In the genomic region with DNA sequence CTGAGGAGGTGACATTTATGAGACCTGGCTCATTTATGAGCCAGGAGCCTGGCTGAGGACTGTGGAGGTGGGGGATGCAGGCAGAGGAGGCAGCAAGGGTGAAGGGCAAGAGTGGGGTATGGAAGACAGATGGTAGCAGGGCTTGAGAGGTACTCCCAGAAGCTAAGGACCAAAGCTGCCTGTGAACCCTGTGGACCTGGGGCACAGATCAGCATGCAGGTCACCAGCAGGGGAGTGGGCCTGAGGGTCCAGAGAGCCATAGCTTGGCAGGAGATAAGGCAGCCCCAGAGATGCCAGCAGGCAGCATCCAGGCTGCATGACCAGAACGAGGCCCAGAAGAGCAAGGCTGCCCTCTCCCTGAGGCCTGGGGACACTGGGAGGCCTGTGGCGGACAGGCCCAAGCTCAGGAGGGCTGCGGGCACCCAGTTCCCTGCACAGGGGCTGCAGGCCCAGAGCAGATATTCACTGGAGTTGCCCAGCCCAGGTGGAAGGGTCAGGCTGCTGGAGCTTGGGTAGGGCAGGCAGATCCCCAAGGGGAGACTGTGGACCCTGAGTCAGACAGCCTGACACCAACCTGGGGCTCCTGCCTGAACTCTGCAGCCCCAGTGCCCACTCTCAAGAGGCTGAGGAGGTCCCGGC, we compare ENCODE assay signal across 16 cellular contexts. TPM values are rescaled to one million over a fixed set of nuclear protein-coding genes. Genes with fewer than 3 reads are reported as not detected.
DNase-seq lines count a peak whose midpoint lies in the region; ATAC-seq and TF ChIP-seq lines count a peak whose summit lies in the region.
"Had no signal": no experiment of that assay in that cellular context is flagged by ENCODE, and none has a peak within 500 bp of the region (broad histone marks: within the 10 kb centered on the region; RNA-seq: fewer than 3 reads in every experiment).

No MANE protein-coding gene starts in this region.

- DNase-seq in activated CD4-positive, alpha-beta memory T cell treated with anti-CD3 and anti-CD28 coated beads, Interleukin-2, amount 10 ng/mL, durations not matched to agents 7 days and 5 days: no peak
- DNase-seq in activated CD4-positive, alpha-beta memory T cell treated with anti-CD3 and anti-CD28 coated beads for 36 hours: no peak
- DNase-seq in OCI-LY7 (ENCODE audit: low spot score) (no peak), epithelial cell of prostate (ENCODE audit: low read depth, low spot score) (no peak), OCI-M2 (lab: John Stamatoyannopoulos, UW; ENCODE audit: unreplicated experiment) (no peak), hepatocyte (ENCODE audit: low spot score) (no peak)
- no peak for DNase-seq in stimulated activated effector memory CD8-positive, alpha-beta T cell treated with anti-CD3 and anti-CD28 coated beads, Interleukin-12 subunit alpha, Interleukin-12 subunit beta, amount 100 ng/mL, for 72 hours (ENCODE audit: low spot score in 2 of 2)
- DNase-seq: DMS 273 treated with DMSO at 0.1 percent for 48 hours, NCI-H2081 treated with DMSO at 0.1 percent for 48 hours, NCI-H82 had no signal

- BruUV-seq in OCI-LY7 (replicated peaks; lab: Mats Ljungman, UMichigan): no TSS peak

- no peaks in the 10 kb centered on the region for H3K36me3 ChIP-seq in OCI-LY7 (ENCODE audit: insufficient read depth, low read length)
- H3K36me3 ChIP-seq in hepatocyte (replicated peaks; ENCODE audit: insufficient read depth, low read depth): no peaks in the 10 kb centered on the region

- TF ChIP-seq CTCF in OCI-LY7 (conservative IDR thresholded peaks at IDR 0.05; ENCODE audit: low read length): no peak
- TF ChIP-seq CTCF in hepatocyte (IDR thresholded peaks at IDR 0.05; ENCODE audit: poor library complexity): no peak

- ATAC-seq in stimulated activated effector memory CD8-positive, alpha-beta T cell treated with anti-CD3 and anti-CD28 coated beads, Interleukin-12 subunit alpha, Interleukin-12 subunit beta, amount 100 ng/mL, for 72 hours: peak; percentile 36
- ATAC-seq in GM19351 (IDR thresholded peaks at IDR 0.05; ENCODE audit: unreplicated experiment): no peak

- no peaks in the 10 kb centered on the region for H3K27me3 Mint-ChIP-seq in activated CD4-positive, alpha-beta memory T cell treated with anti-CD3 and anti-CD28 coated beads, Interleukin-2, amount 10 ng/mL, durations not matched to agents 7 days and 5 days
- no peaks in the 10 kb centered on the region for H3K27me3 Mint-ChIP-seq in activated CD4-positive, alpha-beta memory T cell treated with anti-CD3 and anti-CD28 coated beads for 36 hours
- H3K27me3 Mint-ChIP-seq: dendritic cell treated with granulocyte-macrophage colony-stimulating factor and Interleukin-4, amounts not matched to agents 40 ng/mL and 50 ng/mL, for 4 days had no signal

- H3K4me3 ChIP-seq in OCI-LY7 (ENCODE audit: low read depth, low read length, poor library complexity, severe bottlenecking): no peak overlapping the region
- H3K4me3 ChIP-seq in hepatocyte: no peak overlapping the region

- H3K27ac ChIP-seq in OCI-LY7 (ENCODE audit: low read depth, low read length, poor library complexity, severe bottlenecking): peak overlapping the region; percentile 39
- peak overlapping the region; percentile 91 for H3K27ac ChIP-seq in epithelial cell of prostate
- no peak overlapping the region for H3K27ac ChIP-seq in hepatocyte

- H3K4me1 Mint-ChIP-seq in activated CD4-positive, alpha-beta memory T cell treated with anti-CD3 and anti-CD28 coated beads, Interleukin-2, amount 10 ng/mL, durations not matched to agents 7 days and 5 days: no peaks in the 10 kb centered on the region
- H3K4me1 Mint-ChIP-seq in activated CD4-positive, alpha-beta memory T cell treated with anti-CD3 and anti-CD28 coated beads for 36 hours (ENCODE audit: low read depth): peaks cover 8% of the 10 kb centered on the region
- H3K4me1 Mint-ChIP-seq in stimulated activated effector memory CD8-positive, alpha-beta T cell treated with anti-CD3 and anti-CD28 coated beads, Interleukin-12 subunit alpha, Interleukin-12 subunit beta, amount 100 ng/mL, for 72 hours: no peaks in the 10 kb centered on the region

- no peaks in the 10 kb centered on the region for H3K79me2 ChIP-seq in OCI-LY7 (ENCODE audit: insufficient read depth, low read depth, low read length)
- no peaks in the 10 kb centered on the region for H3K79me2 ChIP-seq in hepatocyte

- H3K9me2 ChIP-seq in OCI-LY7 (ENCODE audit: insufficient read depth, low read length): no peaks in the 10 kb centered on the region
- H3K9me2 ChIP-seq in hepatocyte (replicated peaks; ENCODE audit: insufficient read depth): no peaks in the 10 kb centered on the region

- H3K4me3 Mint-ChIP-seq in activated CD4-positive, alpha-beta memory T cell treated with anti-CD3 and anti-CD28 coated beads, Interleukin-2, amount 10 ng/mL, durations not matched to agents 7 days and 5 days: no peak overlapping the region
- H3K4me3 Mint-ChIP-seq in activated CD4-positive, alpha-beta memory T cell treated with anti-CD3 and anti-CD28 coated beads for 36 hours: no peak overlapping the region
- no peak overlapping the region for H3K4me3 Mint-ChIP-seq in stimulated activated effector memory CD8-positive, alpha-beta T cell treated with anti-CD3 and anti-CD28 coated beads, Interleukin-12 subunit alpha, Interleukin-12 subunit beta, amount 100 ng/mL, for 72 hours
- H3K4me3 Mint-ChIP-seq: dendritic cell treated with granulocyte-macrophage colony-stimulating factor and Interleukin-4, amounts not matched to agents 40 ng/mL and 50 ng/mL, for 4 days had no signal

- H3K4me1 ChIP-seq in OCI-LY7 (ENCODE audit: insufficient read depth, low read length, poor library complexity, severe bottlenecking) (peaks cover 38% of the 10 kb centered on the region), hepatocyte (ENCODE audit: insufficient read depth) (no peaks in the 10 kb centered on the region)

- no peaks in the 10 kb centered on the region for H3K36me3 Mint-ChIP-seq in activated CD4-positive, alpha-beta memory T cell treated with anti-CD3 and anti-CD28 coated beads, Interleukin-2, amount 10 ng/mL, durations not matched to agents 7 days and 5 days (ENCODE audit: low read depth)
- H3K36me3 Mint-ChIP-seq in activated CD4-positive, alpha-beta memory T cell treated with anti-CD3 and anti-CD28 coated beads for 36 hours: no peaks in the 10 kb centered on the region
- peaks cover 5% of the 10 kb centered on the region for H3K36me3 Mint-ChIP-seq in stimulated activated effector memory CD8-positive, alpha-beta T cell treated with anti-CD3 and anti-CD28 coated beads, Interleukin-12 subunit alpha, Interleukin-12 subunit beta, amount 100 ng/mL, for 72 hours

- POLR2A ChIA-PET in activated CD4-positive, alpha-beta memory T cell treated with anti-CD3 and anti-CD28 coated beads, Interleukin-2, amount 10 ng/mL, durations not matched to agents 7 days and 5 days (lab: Charles Lee): interaction anchor here (1.0 to 1.6 kb wide), 3 partner anchors 20 to 38 kb away, joined by 3 to 12 read pairs (median 4); a partner anchor contains a TSS
- POLR2A ChIA-PET in activated CD4-positive, alpha-beta memory T cell treated with anti-CD3 and anti-CD28 coated beads for 36 hours (lab: Charles Lee): no interaction called here
- POLR2A ChIA-PET in OCI-LY7 (lab: Charles Lee): no interaction called here

- H4K20me1 ChIP-seq in OCI-LY7 (ENCODE audit: insufficient read depth, low read length) (no peaks in the 10 kb centered on the region), hepatocyte (ENCODE audit: insufficient read depth, poor library complexity, severe bottlenecking) (no peaks in the 10 kb centered on the region)

- WGBS in hepatocyte (ENCODE audit: low lambda C conversion rate, missing lambda C conversion rate): 97% methylated on average over 4 of the region's 4 CpGs

- H3K9me3 ChIP-seq in OCI-LY7 (ENCODE audit: low read length): no peaks in the 10 kb centered on the region
- H3K9me3 ChIP-seq in hepatocyte (ENCODE audit: low read depth): no peaks in the 10 kb centered on the region

- peak overlapping the region; percentile 66 for H3K27ac Mint-ChIP-seq in activated CD4-positive, alpha-beta memory T cell treated with anti-CD3 and anti-CD28 coated beads, Interleukin-2, amount 10 ng/mL, durations not matched to agents 7 days and 5 days
- H3K27ac Mint-ChIP-seq in activated CD4-positive, alpha-beta memory T cell treated with anti-CD3 and anti-CD28 coated beads for 36 hours: no peak overlapping the region
- H3K27ac Mint-ChIP-seq in stimulated activated effector memory CD8-positive, alpha-beta T cell treated with anti-CD3 and anti-CD28 coated beads, Interleukin-12 subunit alpha, Interleukin-12 subunit beta, amount 100 ng/mL, for 72 hours: no peak overlapping the region
- H3K27ac Mint-ChIP-seq: dendritic cell treated with granulocyte-macrophage colony-stimulating factor and Interleukin-4, amounts not matched to agents 40 ng/mL and 50 ng/mL, for 4 days had no signal

- no peaks in the 10 kb centered on the region for H3K27me3 ChIP-seq in hepatocyte

- intact Hi-C loops in activated CD4-positive, alpha-beta memory T cell treated with anti-CD3 and anti-CD28 coated beads for 36 hours (cut with micrococcal nuclease): loop anchor here (2.0 kb wide), 1 partner anchor 38 kb away; a partner anchor contains a TSS
- intact Hi-C loops in OCI-LY7 (cut with micrococcal nuclease; ENCODE audit: unreplicated experiment): no loop called here

- CTCF ChIA-PET in activated CD4-positive, alpha-beta memory T cell treated with anti-CD3 and anti-CD28 coated beads, Interleukin-2, amount 10 ng/mL, durations not matched to agents 7 days and 5 days (lab: Charles Lee): interaction anchor here (2.0 kb wide), 1 partner anchor 29 kb away, joined by 8 read pairs; no protein-coding TSS in a partner anchor
- CTCF ChIA-PET in activated CD4-positive, alpha-beta memory T cell treated with anti-CD3 and anti-CD28 coated beads for 36 hours (lab: Charles Lee): interaction anchor here (1.1 kb wide), 1 partner anchor 29 kb away, joined by 6 read pairs; no protein-coding TSS in a partner anchor
- CTCF ChIA-PET in OCI-LY7 (lab: Charles Lee; ENCODE audit: unreplicated experiment): no interaction called here

- H2AFZ ChIP-seq in OCI-LY7 (ENCODE audit: low read length): peak overlapping the region; percentile 69
- no peak overlapping the region for H2AFZ ChIP-seq in hepatocyte

- no peaks in the 10 kb centered on the region for H3K9me3 Mint-ChIP-seq in activated CD4-positive, alpha-beta memory T cell treated with anti-CD3 and anti-CD28 coated beads, Interleukin-2, amount 10 ng/mL, durations not matched to agents 7 days and 5 days
- no peaks in the 10 kb centered on the region for H3K9me3 Mint-ChIP-seq in activated CD4-positive, alpha-beta memory T cell treated with anti-CD3 and anti-CD28 coated beads for 36 hours
- H3K9me3 Mint-ChIP-seq in stimulated activated effector memory CD8-positive, alpha-beta T cell treated with anti-CD3 and anti-CD28 coated beads, Interleukin-12 subunit alpha, Interleukin-12 subunit beta, amount 100 ng/mL, for 72 hours: no peaks in the 10 kb centered on the region
- H3K9me3 Mint-ChIP-seq: dendritic cell treated with granulocyte-macrophage colony-stimulating factor and Interleukin-4, amounts not matched to agents 40 ng/mL and 50 ng/mL, for 4 days had no signal

- peak overlapping the region; percentile 45; the same call in 1 of the 2 replicates for H3K4me2 ChIP-seq in OCI-LY7 (ENCODE audit: low read length)
- H3K4me2 ChIP-seq in hepatocyte: no peak overlapping the region

RNA-seq across cellular contexts. Expression of a gene that starts 3.4 kb away (rescaled TPM):
- not detected for total RNA-seq in activated CD4-positive, alpha-beta memory T cell treated with anti-CD3 and anti-CD28 coated beads, Interleukin-2, amount 10 ng/mL, durations not matched to agents 7 days and 5 days
- total RNA-seq in activated CD4-positive, alpha-beta memory T cell treated with anti-CD3 and anti-CD28 coated beads for 36 hours: not detected
- not detected in 2 replicates for total RNA-seq in OCI-LY7 (2014; rRNA removed; shearing (Covaris generic))
- not detected in 2 replicates for total RNA-seq in OCI-LY7 (2022)
- 0.52 and 2.6 TPM in 2 replicates for total RNA-seq in hepatocyte
- 0.45 and 1.9 TPM in 2 replicates for polyA plus RNA-seq in hepatocyte
- total RNA-seq: fibroblast of lung, MCF 10A, skeletal muscle tissue, subcutaneous adipose tissue had no signal
- polyA plus RNA-seq: fibroblast of lung had no signal

RNA-seq across cellular contexts. Expression of a gene that starts 17.4 kb away (rescaled TPM):
- under 1 TPM; 0.38 to 0.45 TPM for total RNA-seq in activated CD4-positive, alpha-beta memory T cell treated with anti-CD3 and anti-CD28 coated beads, Interleukin-2, amount 10 ng/mL, durations not matched to agents 7 days and 5 days
- total RNA-seq in activated CD4-positive, alpha-beta memory T cell treated with anti-CD3 and anti-CD28 coated beads for 36 hours: under 1 TPM; 0.40 to 0.75 TPM
- total RNA-seq in OCI-LY7 (2014; rRNA removed; shearing (Covaris generic)): not detected in 2 replicates
- total RNA-seq in OCI-LY7 (2022) (not detected in 2 replicates), hepatocyte (0.03 and 0.24 TPM in 2 replicates)
- polyA plus RNA-seq in hepatocyte: 0.17 TPM in 1 of 2 replicates, not detected in the other
- total RNA-seq: fibroblast of lung, MCF 10A had no signal

RNA-seq across cellular contexts. Expression of a gene that starts 37.6 kb away (rescaled TPM):
- total RNA-seq in activated CD4-positive, alpha-beta memory T cell treated with anti-CD3 and anti-CD28 coated beads, Interleukin-2, amount 10 ng/mL, durations not matched to agents 7 days and 5 days: 100 to 1,000 TPM; 120 to 124 TPM
- 100 to 1,000 TPM; 192 to 197 TPM for total RNA-seq in activated CD4-positive, alpha-beta memory T cell treated with anti-CD3 and anti-CD28 coated beads for 36 hours
- total RNA-seq in OCI-LY7 (2014; rRNA removed; shearing (Covaris generic)): 103 and 119 TPM in 2 replicates
- total RNA-seq in OCI-LY7 (2022): 120 and 132 TPM in 2 replicates
- 273 and 274 TPM in 2 replicates for total RNA-seq in hepatocyte
- 190 and 215 TPM in 2 replicates for polyA plus RNA-seq in hepatocyte

RNA-seq across cellular contexts. Expression of a gene that starts 48.4 kb away (rescaled TPM):
- not detected for total RNA-seq in activated CD4-positive, alpha-beta memory T cell treated with anti-CD3 and anti-CD28 coated beads, Interleukin-2, amount 10 ng/mL, durations not matched to agents 7 days and 5 days
- not detected for total RNA-seq in activated CD4-positive, alpha-beta memory T cell treated with anti-CD3 and anti-CD28 coated beads for 36 hours
- not detected in 2 replicates for total RNA-seq in OCI-LY7 (2014; rRNA removed; shearing (Covaris generic))
- total RNA-seq in OCI-LY7 (2022) (not detected in 2 replicates), hepatocyte (not detected in 2 replicates)
- polyA plus RNA-seq in hepatocyte: not detected in 2 replicates
- total RNA-seq: fibroblast of lung, MCF 10A, skeletal muscle tissue, subcutaneous adipose tissue had no signal
- polyA plus RNA-seq: fibroblast of lung had no signal
